18 cellular contexts compared by ENCODE assay signal in the genomic region with DNA sequence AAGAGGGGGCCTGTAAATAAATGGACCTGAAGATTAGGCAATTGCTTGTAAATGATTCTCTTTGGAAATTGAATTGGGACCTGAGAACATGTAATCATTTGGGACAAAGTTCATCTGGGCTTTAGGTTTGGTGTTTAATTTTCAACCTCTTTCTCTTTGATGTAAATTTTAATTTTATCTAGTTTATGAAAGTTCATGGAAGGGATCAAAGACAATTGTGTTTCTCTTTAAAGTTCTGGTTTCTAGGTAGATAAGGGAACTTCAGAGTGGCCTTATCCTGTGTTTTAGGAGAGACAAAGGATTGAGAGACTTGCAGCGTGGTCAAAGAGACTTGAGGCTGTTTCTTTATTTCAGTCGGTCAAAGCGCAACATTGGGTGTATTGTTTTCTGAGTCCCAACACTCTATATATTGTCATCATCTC.
"Had no signal": no experiment of that assay in that cellular context is flagged by ENCODE, and none has a peak within 500 bp of the region (broad histone marks: within the 10 kb centered on the region; RNA-seq: fewer than 3 reads in every experiment).

No MANE protein-coding gene starts in this region.

- H3K9ac ChIP-seq: SK-N-SH had no signal

- H3K4me2 ChIP-seq: SK-N-SH had no signal

- ATAC-seq: Panc1 had no signal

- DNase-seq: KBM-7, MV-4-11, NCI-H1048, NCI-H1105, NCI-H1417, NCI-H1436 treated with DMSO at 0.1 percent for 48 hours, NCI-H1694, NCI-H1930, NCI-H2081, NCI-H2107, NCI-H2227 treated with DMSO at 0.1 percent for 48 hours, NCI-H526 treated with DMSO at 0.1 percent for 48 hours, NCI-H748 treated with DMSO at 0.1 percent for 48 hours, SHP77, SK-N-SH, SW 1271 had no signal

- H3K9me2 ChIP-seq: SK-N-SH had no signal

- H3K9me3 ChIP-seq: SK-N-SH had no signal

- H3K27ac ChIP-seq: RWPE1 had no signal
